In genomic region chr1:54671985-54672608, GRCh38 we compare ENCODE assay signal across 8 cellular contexts. TPM values are rescaled to one million over a fixed set of nuclear protein-coding genes. Genes with fewer than 3 reads are reported as not detected.
DNase-seq lines count a peak whose midpoint lies in the region; ATAC-seq, FAIRE-seq and TF ChIP-seq lines count a peak whose summit lies in the region.

No MANE protein-coding gene starts in this region.

- H3F3A ChIP-seq in Loucy (ENCODE audit: low read depth) = no peaks in the 10 kb centered on the region

- DNase-seq in AG09319 (ENCODE audit: extremely low read depth, low read depth) (peak; percentile 15), GM19239 (ENCODE audit: insufficient read length, low spot score) (peak; percentile 67), SK-MEL-5 (ENCODE audit: low read depth, low spot score) (peak; percentile 64), left ventricle myocardium superior (no peak), occipital lobe (lab: John Stamatoyannopoulos, UW) (no peak)
- DNase-seq in activated gamma-delta T cell treated with anti-CD3 and anti-CD28 coated beads, Interleukin-2, amount 50 U/mL, for 16 hours (ENCODE audit: low read depth) = peak; percentile 46
- DNase-seq in stimulated activated CD4-positive, alpha-beta T cell treated with anti-CD3 and anti-CD28 coated beads, Interleukin-15, amount 100 ng/mL, for 24 hours = peak; percentile 78

- in situ Hi-C loops in SK-MEL-5 (cut with HindIII; ENCODE audit: low pct_unique_long_range_greater_than_20kb, low sequenced_read_pairs) = no loop called here

- peak; percentile 93 for TF ChIP-seq CTCF in AG09319 (IDR thresholded peaks at IDR 0.05; ENCODE audit: low read depth, low read length)
- TF ChIP-seq CTCF in Loucy (conservative IDR thresholded peaks at IDR 0.05; ENCODE audit: low read length) = peak; percentile 88

- no peaks in the 10 kb centered on the region for H3K36me3 ChIP-seq in Loucy (ENCODE audit: insufficient read depth, low read length)

- H3K4me2 ChIP-seq in Loucy (ENCODE audit: low read depth, low read length, poor library complexity, severe bottlenecking) = no peak overlapping the region

- no peaks in the 10 kb centered on the region for H3K4me1 ChIP-seq in Loucy (ENCODE audit: insufficient read depth, low read length, poor library complexity, severe bottlenecking)

- H3K9ac ChIP-seq in Loucy (ENCODE audit: low read depth, low read length, poor library complexity, severe bottlenecking) = no peak overlapping the region

- peak; percentile 40 for ATAC-seq in left ventricle myocardium superior

- H3K9me2 ChIP-seq in Loucy (replicated peaks; ENCODE audit: low read depth, low read length) = no peaks in the 10 kb centered on the region

- no peaks in the 10 kb centered on the region for H3K79me2 ChIP-seq in Loucy (ENCODE audit: insufficient read depth, low read length)

- FAIRE-seq in GM19239 (lab: Jason Lieb, UNC) = peak; percentile 55

- intact Hi-C loops in left ventricle myocardium superior (cut with micrococcal nuclease) = no loop called here

- H4K20me1 ChIP-seq in Loucy (ENCODE audit: insufficient read depth, low read length, poor library complexity, severe bottlenecking) = no peaks in the 10 kb centered on the region

- no peak overlapping the region for H3K4me3 ChIP-seq in Loucy (ENCODE audit: low read length, poor library complexity, severe bottlenecking)

- no peaks in the 10 kb centered on the region for H3K9me3 ChIP-seq in Loucy (ENCODE audit: insufficient read depth, low read depth, low read length)

- H2AFZ ChIP-seq in Loucy (ENCODE audit: low read length) = no peak overlapping the region

- H3K27me3 ChIP-seq in Loucy (ENCODE audit: insufficient read depth, low read length, poor library complexity, severe bottlenecking) = no peaks in the 10 kb centered on the region

RNA-seq across cellular contexts. Expression of gene MROH7, which starts 30.5 kb away (rescaled TPM):
- total RNA-seq in SK-MEL-5 (2014; rRNA removed; shearing (Covaris generic)) = 0.11 TPM in 1 of 2 replicates, not detected in the other
- polyA plus RNA-seq in SK-MEL-5 (2015; cell fraction: cytosol; rRNA removed) = not detected in 2 replicates
- polyA plus RNA-seq in SK-MEL-5 (2015; cell fraction: nucleus; rRNA removed) = 0.16 and 0.23 TPM in 2 replicates
- total RNA-seq in left ventricle myocardium superior (7.0 TPM), occipital lobe (1.4 TPM)

RNA-seq across cellular contexts. Expression of gene TTC4, which starts 43.6 kb away (rescaled TPM):
- 24.1 and 31.1 TPM in 2 replicates for total RNA-seq in SK-MEL-5 (2014; rRNA removed; shearing (Covaris generic))
- polyA plus RNA-seq in SK-MEL-5 (2015; cell fraction: cytosol; rRNA removed) = 24.4 and 29.4 TPM in 2 replicates
- 30.0 and 35.1 TPM in 2 replicates for polyA plus RNA-seq in SK-MEL-5 (2015; cell fraction: nucleus; rRNA removed)
- total RNA-seq in left ventricle myocardium superior (13.2 TPM), occipital lobe (20.6 TPM)

RNA-seq across cellular contexts. Expression of gene FAM151A, which starts 48.8 kb away (rescaled TPM):
- total RNA-seq in SK-MEL-5 (2014; rRNA removed; shearing (Covaris generic)) = not detected in 2 replicates
- polyA plus RNA-seq in SK-MEL-5 (2015; cell fraction: cytosol; rRNA removed) = not detected in 2 replicates
- not detected in 2 replicates for polyA plus RNA-seq in SK-MEL-5 (2015; cell fraction: nucleus; rRNA removed)
- 1.2 TPM for total RNA-seq in left ventricle myocardium superior
- not detected for total RNA-seq in occipital lobe

Comparison
In these comparisons a context has a peak if more than half of its experiments do, and no peak if none do; other contexts are left out.
1. DNase-seq: peak in AG09319 (single experiment), GM19239 (single experiment), SK-MEL-5 (single experiment), activated gamma-delta T cell treated with anti-CD3 and anti-CD28 coated beads, Interleukin-2, amount 50 U/mL, for 16 hours (single experiment) and stimulated activated CD4-positive, alpha-beta T cell treated with anti-CD3 and anti-CD28 coated beads, Interleukin-15, amount 100 ng/mL, for 24 hours (single experiment); none in left ventricle myocardium superior (single experiment) and occipital lobe (single experiment).